1 cellular context compared by ENCODE assay signal in the genomic region with DNA sequence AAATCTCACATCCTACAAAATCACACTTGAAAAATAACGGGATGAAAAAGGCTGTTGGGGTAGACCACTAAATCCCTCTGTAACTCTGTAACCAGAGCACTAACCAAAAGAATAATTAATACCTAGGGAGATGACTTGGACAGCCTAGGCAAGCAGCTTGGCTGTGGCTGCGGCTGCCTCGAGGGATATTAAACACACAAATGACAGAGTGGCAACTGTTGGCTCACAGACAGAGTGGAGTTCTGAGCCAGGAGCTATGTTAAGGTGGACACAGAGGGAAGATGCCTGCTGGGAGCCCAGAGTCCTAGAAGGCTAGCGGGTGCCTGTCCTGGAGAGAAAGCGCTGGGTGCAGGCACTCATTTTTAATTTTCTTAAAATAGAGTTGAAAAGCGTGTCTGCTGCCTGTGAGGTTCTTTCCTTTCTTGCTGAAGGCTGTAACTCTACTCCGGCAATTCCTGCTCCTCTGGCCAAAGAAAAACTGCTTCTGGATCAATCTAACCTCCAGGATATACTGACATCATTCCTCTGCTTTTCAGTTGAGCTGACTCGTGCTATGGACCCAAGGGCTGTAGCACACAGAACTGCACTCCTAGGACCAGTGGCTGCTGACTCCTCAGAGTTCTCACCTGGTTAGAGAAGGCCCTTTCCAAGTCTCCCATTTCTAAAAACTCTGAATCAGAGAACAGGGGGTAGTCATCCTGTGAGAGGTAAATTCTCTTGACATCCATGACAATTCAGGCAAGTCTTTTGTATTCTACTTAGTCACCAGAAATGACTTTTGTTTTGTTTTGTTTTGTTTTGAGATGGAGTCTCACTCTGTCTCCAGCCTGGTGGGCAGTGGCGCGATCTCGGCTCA.
TF ChIP-seq lines count a peak whose summit lies in the region.

No MANE protein-coding gene starts in this region.

TF ChIP-seq in GM23338, 12 proteins besides CTCF, POLR2A, EP300 and RAD21:
- TF ChIP-seq, protein P1, sequence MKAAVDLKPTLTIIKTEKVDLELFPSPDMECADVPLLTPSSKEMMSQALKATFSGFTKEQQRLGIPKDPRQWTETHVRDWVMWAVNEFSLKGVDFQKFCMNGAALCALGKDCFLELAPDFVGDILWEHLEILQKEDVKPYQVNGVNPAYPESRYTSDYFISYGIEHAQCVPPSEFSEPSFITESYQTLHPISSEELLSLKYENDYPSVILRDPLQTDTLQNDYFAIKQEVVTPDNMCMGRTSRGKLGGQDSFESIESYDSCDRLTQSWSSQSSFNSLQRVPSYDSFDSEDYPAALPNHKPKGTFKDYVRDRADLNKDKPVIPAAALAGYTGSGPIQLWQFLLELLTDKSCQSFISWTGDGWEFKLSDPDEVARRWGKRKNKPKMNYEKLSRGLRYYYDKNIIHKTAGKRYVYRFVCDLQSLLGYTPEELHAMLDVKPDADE (IDR thresholded peaks at IDR 0.05), result no peak
- TF ChIP-seq JUNB (IDR thresholded peaks at IDR 0.05; ENCODE audit: unreplicated experiment), result no peak
- no peak for TF ChIP-seq POLR2AphosphoS5 (IDR thresholded peaks at IDR 0.05; ENCODE audit: low read depth)
- no peak for TF ChIP-seq ZNF114 (CRISPR knock-in tag; IDR thresholded peaks at IDR 0.05)
- no peak for TF ChIP-seq EZH2 (IDR thresholded peaks at IDR 0.05; ENCODE audit: low read depth, unreplicated experiment)
- TF ChIP-seq NANOG (IDR thresholded peaks at IDR 0.05; ENCODE audit: borderline replicate concordance), result no peak
- TF ChIP-seq EZH2phosphoT487 (IDR thresholded peaks at IDR 0.05; ENCODE audit: unreplicated experiment), result no peak
- TF ChIP-seq CREB1 (CRISPR knock-in tag; IDR thresholded peaks at IDR 0.05; ENCODE audit: low read depth), result no peak
- no peak for TF ChIP-seq ZNF331 (CRISPR knock-in tag; IDR thresholded peaks at IDR 0.05; ENCODE audit: low read depth)
- TF ChIP-seq REST (IDR thresholded peaks at IDR 0.05; ENCODE audit: unreplicated experiment), result no peak
- TF ChIP-seq, protein P2, sequence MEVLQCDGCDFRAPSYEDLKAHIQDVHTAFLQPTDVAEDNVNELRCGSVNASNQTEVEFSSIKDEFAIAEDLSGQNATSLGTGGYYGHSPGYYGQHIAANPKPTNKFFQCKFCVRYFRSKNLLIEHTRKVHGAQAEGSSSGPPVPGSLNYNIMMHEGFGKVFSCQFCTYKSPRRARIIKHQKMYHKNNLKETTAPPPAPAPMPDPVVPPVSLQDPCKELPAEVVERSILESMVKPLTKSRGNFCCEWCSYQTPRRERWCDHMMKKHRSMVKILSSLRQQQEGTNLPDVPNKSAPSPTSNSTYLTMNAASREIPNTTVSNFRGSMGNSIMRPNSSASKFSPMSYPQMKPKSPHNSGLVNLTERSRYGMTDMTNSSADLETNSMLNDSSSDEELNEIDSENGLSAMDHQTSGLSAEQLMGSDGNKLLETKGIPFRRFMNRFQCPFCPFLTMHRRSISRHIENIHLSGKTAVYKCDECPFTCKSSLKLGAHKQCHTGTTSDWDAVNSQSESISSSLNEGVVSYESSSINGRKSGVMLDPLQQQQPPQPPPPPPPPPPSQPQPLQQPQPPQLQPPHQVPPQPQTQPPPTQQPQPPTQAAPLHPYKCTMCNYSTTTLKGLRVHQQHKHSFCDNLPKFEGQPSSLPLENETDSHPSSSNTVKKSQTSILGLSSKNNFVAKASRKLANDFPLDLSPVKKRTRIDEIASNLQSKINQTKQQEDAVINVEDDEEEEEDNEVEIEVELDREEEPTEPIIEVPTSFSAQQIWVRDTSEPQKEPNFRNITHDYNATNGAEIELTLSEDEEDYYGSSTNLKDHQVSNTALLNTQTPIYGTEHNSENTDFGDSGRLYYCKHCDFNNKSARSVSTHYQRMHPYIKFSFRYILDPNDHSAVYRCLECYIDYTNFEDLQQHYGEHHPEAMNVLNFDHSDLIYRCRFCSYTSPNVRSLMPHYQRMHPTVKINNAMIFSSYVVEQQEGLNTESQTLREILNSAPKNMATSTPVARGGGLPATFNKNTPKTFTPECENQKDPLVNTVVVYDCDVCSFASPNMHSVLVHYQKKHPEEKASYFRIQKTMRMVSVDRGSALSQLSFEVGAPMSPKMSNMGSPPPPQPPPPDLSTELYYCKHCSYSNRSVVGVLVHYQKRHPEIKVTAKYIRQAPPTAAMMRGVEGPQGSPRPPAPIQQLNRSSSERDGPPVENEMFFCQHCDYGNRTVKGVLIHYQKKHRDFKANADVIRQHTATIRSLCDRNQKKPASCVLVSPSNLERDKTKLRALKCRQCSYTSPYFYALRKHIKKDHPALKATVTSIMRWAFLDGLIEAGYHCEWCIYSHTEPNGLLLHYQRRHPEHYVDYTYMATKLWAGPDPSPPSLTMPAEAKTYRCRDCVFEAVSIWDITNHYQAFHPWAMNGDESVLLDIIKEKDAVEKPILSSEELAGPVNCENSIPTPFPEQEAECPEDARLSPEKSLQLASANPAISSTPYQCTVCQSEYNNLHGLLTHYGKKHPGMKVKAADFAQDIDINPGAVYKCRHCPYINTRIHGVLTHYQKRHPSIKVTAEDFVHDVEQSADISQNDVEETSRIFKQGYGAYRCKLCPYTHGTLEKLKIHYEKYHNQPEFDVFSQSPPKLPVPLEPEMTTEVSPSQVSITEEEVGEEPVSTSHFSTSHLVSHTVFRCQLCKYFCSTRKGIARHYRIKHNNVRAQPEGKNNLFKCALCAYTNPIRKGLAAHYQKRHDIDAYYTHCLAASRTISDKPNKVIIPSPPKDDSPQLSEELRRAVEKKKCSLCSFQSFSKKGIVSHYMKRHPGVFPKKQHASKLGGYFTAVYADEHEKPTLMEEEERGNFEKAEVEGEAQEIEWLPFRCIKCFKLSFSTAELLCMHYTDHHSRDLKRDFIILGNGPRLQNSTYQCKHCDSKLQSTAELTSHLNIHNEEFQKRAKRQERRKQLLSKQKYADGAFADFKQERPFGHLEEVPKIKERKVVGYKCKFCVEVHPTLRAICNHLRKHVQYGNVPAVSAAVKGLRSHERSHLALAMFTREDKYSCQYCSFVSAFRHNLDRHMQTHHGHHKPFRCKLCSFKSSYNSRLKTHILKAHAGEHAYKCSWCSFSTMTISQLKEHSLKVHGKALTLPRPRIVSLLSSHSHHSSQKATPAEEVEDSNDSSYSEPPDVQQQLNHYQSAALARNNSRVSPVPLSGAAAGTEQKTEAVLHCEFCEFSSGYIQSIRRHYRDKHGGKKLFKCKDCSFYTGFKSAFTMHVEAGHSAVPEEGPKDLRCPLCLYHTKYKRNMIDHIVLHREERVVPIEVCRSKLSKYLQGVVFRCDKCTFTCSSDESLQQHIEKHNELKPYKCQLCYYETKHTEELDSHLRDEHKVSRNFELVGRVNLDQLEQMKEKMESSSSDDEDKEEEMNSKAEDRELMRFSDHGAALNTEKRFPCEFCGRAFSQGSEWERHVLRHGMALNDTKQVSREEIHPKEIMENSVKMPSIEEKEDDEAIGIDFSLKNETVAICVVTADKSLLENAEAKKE (CRISPR knock-in tag; IDR thresholded peaks at IDR 0.05), result no peak
- no peak for TF ChIP-seq STAT1 (IDR thresholded peaks at IDR 0.05; ENCODE audit: unreplicated experiment)
